Comparison of ENCODE assay signal across 9 cellular contexts in the genomic region with DNA sequence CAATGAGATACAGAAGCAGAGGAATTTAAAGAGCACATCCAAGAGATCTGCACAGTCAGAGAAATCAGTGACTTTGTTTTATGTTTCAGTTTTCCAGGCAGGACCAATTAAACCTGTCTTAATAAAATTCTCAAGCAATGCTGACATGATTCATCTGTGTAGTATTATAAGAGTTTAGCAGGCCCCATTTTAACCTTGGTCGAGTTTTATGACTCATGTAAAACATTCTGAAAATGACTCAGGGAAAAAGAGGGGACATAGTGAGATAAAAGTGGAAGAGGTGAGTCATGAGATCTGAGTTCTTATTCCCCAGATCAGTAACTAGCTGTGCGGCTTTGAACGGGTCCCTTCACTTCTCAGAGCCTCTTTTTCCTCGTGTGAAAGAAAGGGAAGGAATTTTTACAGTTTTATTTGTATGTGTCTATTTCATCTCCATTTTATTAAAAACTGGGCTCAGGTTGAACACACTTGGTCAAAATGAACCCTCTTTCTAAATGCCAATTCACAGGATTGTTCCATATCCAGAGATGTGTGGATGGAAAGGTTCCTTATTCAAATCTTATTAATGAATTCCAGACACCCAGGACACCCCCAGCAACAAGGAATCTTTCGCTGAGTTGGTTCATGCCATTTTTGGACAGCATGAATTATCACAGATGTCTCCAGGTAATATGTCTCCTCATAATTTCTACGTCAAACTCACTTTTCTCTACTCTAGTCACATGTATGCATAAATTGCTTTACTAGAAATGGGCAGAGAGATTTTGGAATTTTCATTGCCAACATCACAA.
DNase-seq lines count a peak whose midpoint lies in the region; ATAC-seq, FAIRE-seq and TF ChIP-seq lines count a peak whose summit lies in the region.
"Had no signal": no experiment of that assay in that cellular context is flagged by ENCODE, and none has a peak within 500 bp of the region (broad histone marks: within the 10 kb centered on the region; RNA-seq: fewer than 3 reads in every experiment).

No MANE protein-coding gene starts in this region.

- no peaks in the 10 kb centered on the region for H3K9me3 ChIP-seq in small intestine (ENCODE audit: control insufficient read depth, low read depth)

- ATAC-seq in GM18858 (IDR thresholded peaks at IDR 0.05; ENCODE audit: unreplicated experiment) (peak; percentile 93), HG03045 (IDR thresholded peaks at IDR 0.05; ENCODE audit: unreplicated experiment) (peak; percentile 85)

- no peaks in the 10 kb centered on the region for H3K27me3 ChIP-seq in small intestine (ENCODE audit: control insufficient read depth in 2 of 2, insufficient read depth in 2 of 2, low read length in 2 of 2)

- H3K4me3 ChIP-seq in fibroblast of pulmonary artery (replicated peaks; ENCODE audit: low read depth, low read length) (no peak overlapping the region), small intestine (ENCODE audit: low read depth in 1 of 2, low read length in 2 of 2) (no peak overlapping the region)

- FAIRE-seq in A204.1 (lab: Jason Lieb, UNC) (peak; percentile 99), small intestine (lab: Jason Lieb, UNC) (no peak)
- FAIRE-seq: GM18507 had no signal

- no peaks in the 10 kb centered on the region for H3K4me1 ChIP-seq in small intestine (ENCODE audit: control insufficient read depth in 2 of 2, insufficient read depth in 1 of 2, low read depth in 1 of 2, low read length in 1 of 2)

- no peak for TF ChIP-seq CTCF in fibroblast of pulmonary artery (IDR thresholded peaks at IDR 0.05; ENCODE audit: low read length, missing control alignments)

- 37 to 52% (median 40%) methylated on average over 6 of the region's 6 CpGs for WGBS in small intestine, 3 donors

- H3K36me3 Mint-ChIP-seq in immature natural killer cell = peaks cover 0 to 4% (median 0%) of the 10 kb centered on the region in 3 donors

- H3K27ac Mint-ChIP-seq in immature natural killer cell = peak overlapping the region in 3 of 6 donors; percentile 25 to 61 (median 56)

- H3K9me3 Mint-ChIP-seq in immature natural killer cell = no peaks in the 10 kb centered on the region

- peaks cover 0 to 3% (median 0%) of the 10 kb centered on the region in 3 donors for H3K27me3 Mint-ChIP-seq in immature natural killer cell (ENCODE audit: low read depth in 3 of 3)

- H3K4me3 Mint-ChIP-seq in immature natural killer cell = peak overlapping the region in 1 of 5 donors; percentile 14

- no peaks in the 10 kb centered on the region for H3K36me3 ChIP-seq in small intestine (ENCODE audit: control insufficient read depth in 2 of 2, insufficient read depth in 2 of 2, low read length in 2 of 2)

- H3K4me1 Mint-ChIP-seq in immature natural killer cell = peaks cover 65 to 90% of the 10 kb centered on the region in 2 donors

- DNase-seq in SW 1271 (lab: John Stamatoyannopoulos, UW) = peak; percentile 89 to 98
- peak; percentile 94 for DNase-seq in fibroblast of pulmonary artery (ENCODE audit: low read depth)
- DNase-seq in small intestine = peak; percentile 38
- no peak for DNase-seq in immature natural killer cell
- no peak for DNase-seq in COR-L47 (lab: John Stamatoyannopoulos, UW)

- H3K27ac ChIP-seq in small intestine (ENCODE audit: low read depth in 1 of 2, low read length in 1 of 2) = peak overlapping the region in 1 of 2 donors; percentile 1

Comparison
In these comparisons a context has a peak if more than half of its experiments do, and no peak if none do; other contexts are left out.
1. DNase-seq: peak in SW 1271 (2 of 2), fibroblast of pulmonary artery (single experiment) and small intestine (single experiment); none in immature natural killer cell (0 of 3) and COR-L47 (single experiment).